In genomic region chr4:143558823-143559756, GRCh38 we compare ENCODE assay signal across 1 cellular context.
TF ChIP-seq lines count a peak whose summit lies in the region.

No MANE protein-coding gene starts in this region.

TF ChIP-seq in GM12878, 131 proteins besides CTCF, POLR2A, EP300 and RAD21 (continued from another document and continues in another):
- TF ChIP-seq, protein P1, sequence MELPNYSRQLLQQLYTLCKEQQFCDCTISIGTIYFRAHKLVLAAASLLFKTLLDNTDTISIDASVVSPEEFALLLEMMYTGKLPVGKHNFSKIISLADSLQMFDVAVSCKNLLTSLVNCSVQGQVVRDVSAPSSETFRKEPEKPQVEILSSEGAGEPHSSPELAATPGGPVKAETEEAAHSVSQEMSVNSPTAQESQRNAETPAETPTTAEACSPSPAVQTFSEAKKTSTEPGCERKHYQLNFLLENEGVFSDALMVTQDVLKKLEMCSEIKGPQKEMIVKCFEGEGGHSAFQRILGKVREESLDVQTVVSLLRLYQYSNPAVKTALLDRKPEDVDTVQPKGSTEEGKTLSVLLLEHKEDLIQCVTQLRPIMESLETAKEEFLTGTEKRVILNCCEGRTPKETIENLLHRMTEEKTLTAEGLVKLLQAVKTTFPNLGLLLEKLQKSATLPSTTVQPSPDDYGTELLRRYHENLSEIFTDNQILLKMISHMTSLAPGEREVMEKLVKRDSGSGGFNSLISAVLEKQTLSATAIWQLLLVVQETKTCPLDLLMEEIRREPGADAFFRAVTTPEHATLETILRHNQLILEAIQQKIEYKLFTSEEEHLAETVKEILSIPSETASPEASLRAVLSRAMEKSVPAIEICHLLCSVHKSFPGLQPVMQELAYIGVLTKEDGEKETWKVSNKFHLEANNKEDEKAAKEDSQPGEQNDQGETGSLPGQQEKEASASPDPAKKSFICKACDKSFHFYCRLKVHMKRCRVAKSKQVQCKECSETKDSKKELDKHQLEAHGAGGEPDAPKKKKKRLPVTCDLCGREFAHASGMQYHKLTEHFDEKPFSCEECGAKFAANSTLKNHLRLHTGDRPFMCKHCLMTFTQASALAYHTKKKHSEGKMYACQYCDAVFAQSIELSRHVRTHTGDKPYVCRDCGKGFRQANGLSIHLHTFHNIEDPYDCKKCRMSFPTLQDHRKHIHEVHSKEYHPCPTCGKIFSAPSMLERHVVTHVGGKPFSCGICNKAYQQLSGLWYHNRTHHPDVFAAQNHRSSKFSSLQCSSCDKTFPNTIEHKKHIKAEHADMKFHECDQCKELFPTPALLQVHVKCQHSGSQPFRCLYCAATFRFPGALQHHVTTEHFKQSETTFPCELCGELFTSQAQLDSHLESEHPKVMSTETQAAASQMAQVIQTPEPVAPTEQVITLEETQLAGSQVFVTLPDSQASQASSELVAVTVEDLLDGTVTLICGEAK (IDR thresholded peaks at IDR 0.05; ENCODE audit: borderline replicate concordance) = no peak
- TF ChIP-seq POU2F2 (IDR thresholded peaks at IDR 0.05; ENCODE audit: borderline replicate concordance, low read depth, low read length) (0 out of 3 replicates have a peak, but pooled peaks have one; percentile 3), ZNF687 (IDR thresholded peaks at IDR 0.05) (0 out of 2 replicates have a peak, but pooled peaks have one; percentile 58), FOXM1 (IDR thresholded peaks at IDR 0.05; ENCODE audit: low read depth, low read length) (peak; percentile 62; the same call in 1 of the 2 replicates), NKRF (conservative IDR thresholded peaks at IDR 0.05) (peak; percentile 59; the same call in 1 of the 2 replicates), TAF1 (IDR thresholded peaks at IDR 0.05; ENCODE audit: borderline replicate concordance, low read depth, low read length) (peak; percentile 44; the same call in 1 of the 2 replicates), POLR2AphosphoS5 (IDR thresholded peaks at IDR 0.05; ENCODE audit: low read length) (peak; percentile 39; the same call in 1 of the 2 replicates), TCF12 (IDR thresholded peaks at IDR 0.05; ENCODE audit: low read depth, low read length) (peak; percentile 22; the same call in 1 of the 2 replicates), SMARCA5 (IDR thresholded peaks at IDR 0.05) (peak; percentile 51; the same call in 1 of the 2 replicates), ZNF207 (IDR thresholded peaks at IDR 0.05; ENCODE audit: borderline replicate concordance) (0 out of 2 replicates have a peak, but pooled peaks have one; percentile 34), CREM (IDR thresholded peaks at IDR 0.05; ENCODE audit: low read depth) (peak; percentile 94), ZNF384 (IDR thresholded peaks at IDR 0.05; ENCODE audit: borderline replicate concordance, low read depth, low read length) (peak; percentile 49; the same call in 1 of the 2 replicates), SRF (IDR thresholded peaks at IDR 0.05; ENCODE audit: low read depth in 2 of 2, low read length in 2 of 2) (peak in 1 of 2 experiments; percentile 50; a peak in 1 of 4 replicates), PAX5 (IDR thresholded peaks at IDR 0.05; ENCODE audit: borderline replicate concordance, low read depth, low read length) (no peak), HDGF (IDR thresholded peaks at IDR 0.05) (no peak), YY1 (IDR thresholded peaks at IDR 0.05; ENCODE audit: low read depth, low read length) (peak; percentile 10; the same call in 1 of the 2 replicates), TCF3 (IDR thresholded peaks at IDR 0.05; ENCODE audit: borderline replicate concordance, insufficient read depth, low read depth, low read length) (0 out of 2 replicates have a peak, but pooled peaks have one; percentile 22), GATAD2B (conservative IDR thresholded peaks at IDR 0.05; ENCODE audit: low read depth) (0 out of 2 replicates have a peak, but pooled peaks have one; percentile 53), SUPT20H (IDR thresholded peaks at IDR 0.05; ENCODE audit: borderline replicate concordance, control insufficient read depth, low read depth, low read length) (no peak), REST (IDR thresholded peaks at IDR 0.05; ENCODE audit: low read depth, low read length) (no peak), RFX5 (IDR thresholded peaks at IDR 0.05; ENCODE audit: low read depth, low read length) (peak; percentile 58; the same call in 1 of the 2 replicates), STAT3 (IDR thresholded peaks at IDR 0.05; ENCODE audit: low read depth, low read length) (no peak), NFIC (IDR thresholded peaks at IDR 0.05; ENCODE audit: low read depth, low read length) (no peak), CUX1 (IDR thresholded peaks at IDR 0.05; ENCODE audit: insufficient replicate concordance, low read depth, low read length) (no peak), TCF7 (IDR thresholded peaks at IDR 0.05; ENCODE audit: borderline replicate concordance) (0 out of 2 replicates have a peak, but pooled peaks have one; percentile 25), LARP7 (IDR thresholded peaks at IDR 0.05) (0 out of 2 replicates have a peak, but pooled peaks have one; percentile 55), IKZF1 (conservative IDR thresholded peaks at IDR 0.05) (peak; percentile 60)
- TF ChIP-seq, protein P2, sequence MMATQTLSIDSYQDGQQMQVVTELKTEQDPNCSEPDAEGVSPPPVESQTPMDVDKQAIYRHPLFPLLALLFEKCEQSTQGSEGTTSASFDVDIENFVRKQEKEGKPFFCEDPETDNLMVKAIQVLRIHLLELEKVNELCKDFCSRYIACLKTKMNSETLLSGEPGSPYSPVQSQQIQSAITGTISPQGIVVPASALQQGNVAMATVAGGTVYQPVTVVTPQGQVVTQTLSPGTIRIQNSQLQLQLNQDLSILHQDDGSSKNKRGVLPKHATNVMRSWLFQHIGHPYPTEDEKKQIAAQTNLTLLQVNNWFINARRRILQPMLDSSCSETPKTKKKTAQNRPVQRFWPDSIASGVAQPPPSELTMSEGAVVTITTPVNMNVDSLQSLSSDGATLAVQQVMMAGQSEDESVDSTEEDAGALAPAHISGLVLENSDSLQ (IDR thresholded peaks at IDR 0.05) = peak; percentile 76
- TF ChIP-seq, protein P3, sequence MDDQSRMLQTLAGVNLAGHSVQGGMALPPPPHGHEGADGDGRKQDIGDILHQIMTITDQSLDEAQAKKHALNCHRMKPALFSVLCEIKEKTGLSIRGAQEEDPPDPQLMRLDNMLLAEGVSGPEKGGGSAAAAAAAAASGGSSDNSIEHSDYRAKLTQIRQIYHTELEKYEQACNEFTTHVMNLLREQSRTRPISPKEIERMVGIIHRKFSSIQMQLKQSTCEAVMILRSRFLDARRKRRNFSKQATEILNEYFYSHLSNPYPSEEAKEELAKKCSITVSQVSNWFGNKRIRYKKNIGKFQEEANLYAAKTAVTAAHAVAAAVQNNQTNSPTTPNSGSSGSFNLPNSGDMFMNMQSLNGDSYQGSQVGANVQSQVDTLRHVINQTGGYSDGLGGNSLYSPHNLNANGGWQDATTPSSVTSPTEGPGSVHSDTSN (IDR thresholded peaks at IDR 0.05; ENCODE audit: insufficient replicate concordance, low read depth, low read length) = peak; percentile 7
- TF ChIP-seq, protein P4, sequence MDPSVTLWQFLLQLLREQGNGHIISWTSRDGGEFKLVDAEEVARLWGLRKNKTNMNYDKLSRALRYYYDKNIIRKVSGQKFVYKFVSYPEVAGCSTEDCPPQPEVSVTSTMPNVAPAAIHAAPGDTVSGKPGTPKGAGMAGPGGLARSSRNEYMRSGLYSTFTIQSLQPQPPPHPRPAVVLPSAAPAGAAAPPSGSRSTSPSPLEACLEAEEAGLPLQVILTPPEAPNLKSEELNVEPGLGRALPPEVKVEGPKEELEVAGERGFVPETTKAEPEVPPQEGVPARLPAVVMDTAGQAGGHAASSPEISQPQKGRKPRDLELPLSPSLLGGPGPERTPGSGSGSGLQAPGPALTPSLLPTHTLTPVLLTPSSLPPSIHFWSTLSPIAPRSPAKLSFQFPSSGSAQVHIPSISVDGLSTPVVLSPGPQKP (IDR thresholded peaks at IDR 0.05; ENCODE audit: low read depth, low read length) = 0 out of 2 replicates have a peak, but pooled peaks have one; percentile 8
